In the genomic region with DNA sequence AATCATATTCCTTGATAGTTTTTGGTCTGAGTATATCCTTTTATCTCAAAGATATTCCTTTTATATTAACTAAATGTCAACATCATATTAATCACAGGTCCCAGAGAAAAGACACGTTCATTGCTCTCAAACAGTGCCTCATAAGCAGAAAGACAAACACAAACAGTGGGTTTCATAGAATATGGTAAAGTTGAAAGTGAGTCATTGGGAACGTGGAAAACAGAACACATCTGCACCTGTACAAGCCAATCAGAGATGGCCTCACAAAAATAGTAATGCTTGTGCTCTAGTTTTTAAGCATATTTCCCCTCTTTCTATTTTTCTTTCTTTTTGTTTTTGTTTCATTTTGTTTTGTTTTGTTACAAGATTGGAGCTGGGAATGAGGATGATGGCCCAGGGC, we compare ENCODE assay signal across 18 cellular contexts.
A peak's percentile ranks its signal among the peaks of the same experiment; 100 is the strongest.
DNase-seq lines count a peak whose midpoint lies in the region; ATAC-seq and TF ChIP-seq lines count a peak whose summit lies in the region.
"Had no signal": no experiment of that assay in that cellular context is flagged by ENCODE, and none has a peak within 500 bp of the region (broad histone marks: within the 10 kb centered on the region; RNA-seq: fewer than 3 reads in every experiment).

No MANE protein-coding gene starts in this region.

- H3K9me3 Mint-ChIP-seq in effector memory CD8-positive, alpha-beta T cell: peaks cover 8 to 14% of the 10 kb centered on the region in 2 donors
- H3K9me3 Mint-ChIP-seq: CD8-positive, alpha-beta T cell had no signal

- H4K20me1 ChIP-seq in smooth muscle cell (ENCODE audit: low read depth): no peaks in the 10 kb centered on the region
- H4K20me1 ChIP-seq: BLaER1 had no signal

- H3K27me3 Mint-ChIP-seq in effector memory CD8-positive, alpha-beta T cell: no peaks in the 10 kb centered on the region
- H3K27me3 Mint-ChIP-seq: B cell; CD4-positive, CD25-positive, alpha-beta regulatory T cell had no signal

- H3F3A ChIP-seq in smooth muscle cell (ENCODE audit: low read depth): no peaks in the 10 kb centered on the region

- no peaks in the 10 kb centered on the region for H3K4me1 ChIP-seq in smooth muscle cell (ENCODE audit: low read depth)
- H3K4me1 ChIP-seq: BLaER1, Caco-2, HAP-1 had no signal

- H3K4me3 ChIP-seq in epithelial cell of esophagus (ENCODE audit: low read length) (no peak overlapping the region), smooth muscle cell (no peak overlapping the region)
- H3K4me3 ChIP-seq: BLaER1, HAP-1 had no signal

- H3K27ac Mint-ChIP-seq in effector memory CD8-positive, alpha-beta T cell: no peak overlapping the region
- H3K27ac Mint-ChIP-seq: B cell; CD4-positive, CD25-positive, alpha-beta regulatory T cell; CD8-positive, alpha-beta T cell; HFFc6 had no signal

- WGBS in smooth muscle cell (ENCODE audit: low lambda C conversion rate): 77% methylated on average over 2 of the region's 2 CpGs

- DNase-seq in DMS53 (lab: John Stamatoyannopoulos, UW) (peak; percentile 56), NCI-H774 (lab: John Stamatoyannopoulos, UW) (peak; percentile 21), epithelial cell of esophagus (ENCODE audit: low read depth) (peak; percentile 4), smooth muscle cell (lab: John Stamatoyannopoulos, UW; ENCODE audit: unreplicated experiment) (no peak), superior temporal gyrus (ENCODE audit: extremely low spot score) (no peak), RKO (ENCODE audit: low spot score) (no peak)
- DNase-seq in effector memory CD8-positive, alpha-beta T cell: no peak
- DNase-seq: Caco-2; CD4-positive, CD25-positive, alpha-beta regulatory T cell; CD8-positive, alpha-beta T cell; DND-41; GOT3; HFFc6 had no signal

- no peaks in the 10 kb centered on the region for H3K36me3 ChIP-seq in smooth muscle cell (ENCODE audit: low read depth)
- H3K36me3 ChIP-seq: BLaER1, HAP-1 had no signal

- peak overlapping the region; percentile 66 for H3K27ac ChIP-seq in smooth muscle cell (ENCODE audit: low read depth)
- H3K27ac ChIP-seq: 22Rv1, BLaER1, C4-2B had no signal

- H3K4me2 ChIP-seq in smooth muscle cell: no peak overlapping the region
- H3K4me2 ChIP-seq: BLaER1 had no signal

- H2AFZ ChIP-seq in smooth muscle cell (ENCODE audit: low read depth): no peak overlapping the region

- H3K79me2 ChIP-seq in smooth muscle cell (ENCODE audit: low read depth): no peaks in the 10 kb centered on the region

- no peak overlapping the region for H3K9ac ChIP-seq in smooth muscle cell (ENCODE audit: low read depth)
- H3K9ac ChIP-seq: BLaER1 had no signal

- H3K27me3 ChIP-seq in smooth muscle cell (ENCODE audit: low read depth): no peaks in the 10 kb centered on the region
- H3K27me3 ChIP-seq: BLaER1 had no signal

- no peaks in the 10 kb centered on the region for H3K9me3 ChIP-seq in smooth muscle cell (replicated peaks; ENCODE audit: low read depth)
- H3K9me3 ChIP-seq: BLaER1, Caco-2, HAP-1 had no signal

- no peak for TF ChIP-seq CTCF in epithelial cell of esophagus (IDR thresholded peaks at IDR 0.05; ENCODE audit: insufficient read depth, low read depth, low read length, missing control alignments)
- TF ChIP-seq CTCF in smooth muscle cell (IDR thresholded peaks at IDR 0.05; ENCODE audit: borderline replicate concordance, insufficient read depth, poor library complexity, severe bottlenecking): no peak

- no peak overlapping the region for H3K4me3 Mint-ChIP-seq in effector memory CD8-positive, alpha-beta T cell
- H3K4me3 Mint-ChIP-seq: B cell; CD4-positive, CD25-positive, alpha-beta regulatory T cell; CD8-positive, alpha-beta T cell; HFFc6 had no signal

- ATAC-seq in effector memory CD8-positive, alpha-beta T cell (replicated peaks): no peak
- ATAC-seq: CD8-positive, alpha-beta T cell had no signal

- no peaks in the 10 kb centered on the region for H3K36me3 Mint-ChIP-seq in effector memory CD8-positive, alpha-beta T cell (ENCODE audit: insufficient read depth)
- H3K36me3 Mint-ChIP-seq: CD4-positive, CD25-positive, alpha-beta regulatory T cell; CD8-positive, alpha-beta T cell had no signal

- no peaks in the 10 kb centered on the region for H3K4me1 Mint-ChIP-seq in effector memory CD8-positive, alpha-beta T cell (ENCODE audit: low read depth in 2 of 2)
- H3K4me1 Mint-ChIP-seq: B cell; CD4-positive, CD25-positive, alpha-beta regulatory T cell had no signal

Comparison
In these comparisons a context has a peak if more than half of its experiments do, and no peak if none do; other contexts are left out.
1. DNase-seq: peak in DMS53 (single experiment), NCI-H774 (single experiment) and epithelial cell of esophagus (single experiment); none in smooth muscle cell (single experiment), effector memory CD8-positive, alpha-beta T cell (0 of 3), superior temporal gyrus (single experiment) and RKO (single experiment).